In the genomic region with DNA sequence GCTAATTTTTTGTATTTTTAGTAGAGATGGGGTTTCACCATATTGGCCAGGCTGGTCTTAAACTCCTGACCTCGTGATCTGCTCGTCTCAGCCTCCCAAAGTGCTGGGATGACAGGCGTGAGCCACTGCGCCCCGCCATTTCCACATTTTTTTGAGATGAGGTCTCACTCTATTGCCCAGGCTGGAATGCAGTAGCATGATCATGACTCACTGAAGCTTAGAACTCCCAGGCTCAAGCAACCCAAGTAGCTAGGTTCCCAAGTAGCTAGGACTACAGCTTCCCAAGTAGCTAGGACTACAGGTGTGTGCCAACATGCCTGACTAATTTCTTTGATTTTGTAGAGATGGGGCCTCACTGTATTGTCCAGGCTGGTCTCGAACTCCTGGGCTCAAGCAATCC, we compare ENCODE assay signal across 8 cellular contexts. TPM values are rescaled to one million over a fixed set of nuclear protein-coding genes. Genes with fewer than 3 reads are reported as not detected.
A peak's percentile ranks its signal among the peaks of the same experiment; 100 is the strongest.
DNase-seq lines count a peak whose midpoint lies in the region; ATAC-seq and TF ChIP-seq lines count a peak whose summit lies in the region.
"Not testable (repeated sequence)": the region's sequence is repeated elsewhere in the genome, so short reads cannot be mapped to it uniquely, and the experiment has no call there.

No MANE protein-coding gene starts in this region.

- in situ Hi-C loops in Panc1 (cut with HindIII; ENCODE audit: low pct_unique_long_range_greater_than_20kb, low sequenced_read_pairs) = not testable (repeated sequence)

- peaks cover 29% of the 10 kb centered on the region for H3K4me1 Mint-ChIP-seq in Calu3 (ENCODE audit: low read depth, unreplicated experiment)
- peaks cover 15% of the 10 kb centered on the region for H3K4me1 Mint-ChIP-seq in WTC11

- not testable (repeated sequence) for H3K79me2 ChIP-seq in mesendoderm (ENCODE audit: control insufficient read depth, insufficient read depth, low read length)

- DNase-seq in Calu3 (peak; percentile 55), HFF-Myc (ENCODE audit: extremely low read depth, low read depth) (peak; percentile 93), Panc1 (ENCODE audit: low read depth, low spot score) (peak; percentile 86), dedifferentiated amniotic fluid mesenchymal stem cell (ENCODE audit: extremely low spot score) (peak; percentile 90), foreskin fibroblast (peak; percentile 93 to 95), mesendoderm (peak; percentile 85)
- DNase-seq in WTC11 (ENCODE audit: low spot score); upper lobe of right lung: not testable (repeated sequence)

- H3K27ac ChIP-seq in Panc1 (ENCODE audit: low read length); mesendoderm (ENCODE audit: low read depth, low read length); upper lobe of right lung: not testable (repeated sequence)

- intact Hi-C loops in Calu3 (cut with micrococcal nuclease; ENCODE audit: unreplicated experiment); Panc1 (cut with micrococcal nuclease; ENCODE audit: unreplicated experiment); upper lobe of right lung (cut with DNase I): not testable (repeated sequence)

- not testable (repeated sequence) for H3K36me3 Mint-ChIP-seq in Calu3 (ENCODE audit: insufficient read depth, unreplicated experiment); WTC11

- not testable (repeated sequence) for H3K4me3 ChIP-seq in HFF-Myc (replicated peaks; ENCODE audit: low read depth, low read length); Panc1 (ENCODE audit: low read depth in 2 of 2, low read length in 2 of 2); foreskin fibroblast (ENCODE audit: low read depth in 1 of 2, low read length in 2 of 2); mesendoderm (ENCODE audit: low read length); upper lobe of right lung

- not testable (repeated sequence) for H3K27me3 Mint-ChIP-seq in Calu3 (ENCODE audit: unreplicated experiment); WTC11 (ENCODE audit: low read depth)

- H3K27me3 ChIP-seq in Panc1 (ENCODE audit: control insufficient read depth, insufficient read depth, low read length); mesendoderm (ENCODE audit: insufficient read depth, low read length, poor library complexity); upper lobe of right lung: not testable (repeated sequence)

- not testable (repeated sequence) for H3K18ac ChIP-seq in mesendoderm (ENCODE audit: low read length)

- not testable (repeated sequence) for H3K79me1 ChIP-seq in mesendoderm (ENCODE audit: low read length)

- not testable (repeated sequence) for H3K9me3 Mint-ChIP-seq in Calu3 (ENCODE audit: low read depth, unreplicated experiment); WTC11

- BruUV-seq in Calu3 (replicated peaks; lab: Mats Ljungman, UMichigan); Panc1 (replicated peaks; lab: Mats Ljungman, UMichigan): not testable (repeated sequence)

- H3K36me3 ChIP-seq in Panc1 (ENCODE audit: control insufficient read depth, insufficient read depth, low read length); mesendoderm (ENCODE audit: control insufficient read depth, insufficient read depth, low read length); upper lobe of right lung: not testable (repeated sequence)

- H3K56ac ChIP-seq in mesendoderm (ENCODE audit: low read length) = not testable (repeated sequence)

- H4K5ac ChIP-seq in mesendoderm (ENCODE audit: low read length) = not testable (repeated sequence)

- H3K9ac ChIP-seq in mesendoderm (ENCODE audit: low read length) = not testable (repeated sequence)

- H3K9me3 ChIP-seq in Panc1 (ENCODE audit: control insufficient read depth, insufficient read depth, low read depth, low read length); upper lobe of right lung: not testable (repeated sequence)

- ATAC-seq in Panc1 = peak; percentile 82
- ATAC-seq in WTC11 = not testable (repeated sequence)
- peak; percentile 55 for ATAC-seq in upper lobe of right lung

- H3K4me1 ChIP-seq in Panc1 (ENCODE audit: control insufficient read depth, insufficient read depth, low read length); mesendoderm (ENCODE audit: control insufficient read depth, low read depth, low read length); upper lobe of right lung: not testable (repeated sequence)

- H4K8ac ChIP-seq in mesendoderm (ENCODE audit: low read depth, low read length) = not testable (repeated sequence)

- not testable (repeated sequence) for H3K27ac Mint-ChIP-seq in Calu3 (ENCODE audit: unreplicated experiment); WTC11

- CTCF ChIA-PET in Calu3 (lab: Charles Lee) = interaction anchor here (0.7 kb wide), 1 partner anchor 18 kb away, joined by 4 read pairs; no protein-coding TSS in a partner anchor
- CTCF ChIA-PET in Panc1 (lab: Charles Lee); WTC11 (lab: Charles Lee): not testable (repeated sequence)

- not testable (repeated sequence) for H2AK5ac ChIP-seq in mesendoderm (ENCODE audit: low read length)

- H2BK15ac ChIP-seq in mesendoderm (replicated peaks; ENCODE audit: low read depth) = not testable (repeated sequence)

- H2BK120ac ChIP-seq in mesendoderm (ENCODE audit: low read depth, low read length) = not testable (repeated sequence)

- not testable (repeated sequence) for H3K4ac ChIP-seq in mesendoderm (ENCODE audit: low read depth, low read length)

- not testable (repeated sequence) for TF ChIP-seq CTCF in Calu3 (IDR thresholded peaks at IDR 0.05; ENCODE audit: unreplicated experiment); HFF-Myc (IDR thresholded peaks at IDR 0.05; ENCODE audit: low read depth, low read length, missing control alignments); Panc1 (IDR thresholded peaks at IDR 0.05); WTC11 (IDR thresholded peaks at IDR 0.05); foreskin fibroblast (IDR thresholded peaks at IDR 0.05; ENCODE audit: low read depth, low read length); upper lobe of right lung (IDR thresholded peaks at IDR 0.05)

- POLR2A ChIA-PET in Panc1 (lab: Charles Lee); WTC11 (lab: Charles Lee): not testable (repeated sequence)

- H2BK5ac ChIP-seq in mesendoderm (ENCODE audit: low read length) = not testable (repeated sequence)

- H3K4me2 ChIP-seq in mesendoderm (ENCODE audit: low read length) = not testable (repeated sequence)

- no CpG with 5 or more reads among the region's 6 CpGs for WGBS in mesendoderm (ENCODE audit: extremely low coverage, insufficient coverage, low lambda C conversion rate)

- H3K4me3 Mint-ChIP-seq in Calu3 (ENCODE audit: low read depth, unreplicated experiment); WTC11: not testable (repeated sequence)

- not testable (repeated sequence) for H3K23ac ChIP-seq in mesendoderm (ENCODE audit: low read length)

TF ChIP-seq in WTC11, 78 proteins besides CTCF, POLR2A, EP300 and RAD21:
- peak; percentile 71; the same call in 1 of the 2 replicates for TF ChIP-seq ZNF121 (CRISPR knock-in tag; IDR thresholded peaks at IDR 0.05)

RNA-seq across cellular contexts. Expression of a gene that starts 3.7 kb away (rescaled TPM):
- total RNA-seq in Calu3 (2022) (5.4 and 9.4 TPM in 2 replicates), Panc1 (2021; ENCODE audit: unreplicated experiment) (23.3 TPM), WTC11 (2021) (1.8 to 9.3 TPM (median 3.3 TPM) in 3 replicates), upper lobe of right lung (0.84 TPM)
- 50.3 TPM for polyA plus RNA-seq in Panc1 (2012; ENCODE audit: insufficient read length)
- polyA plus RNA-seq in mesendoderm (2013, experiment 1 of 2) = 4.2 TPM
- polyA plus RNA-seq in mesendoderm (2013, experiment 2 of 2) = 4.2 TPM

RNA-seq across cellular contexts. Expression of a gene that starts 11.6 kb away (rescaled TPM):
- total RNA-seq in Calu3 (2022) (0.51 TPM in 1 of 2 replicates, not detected in the other), Panc1 (2021; ENCODE audit: unreplicated experiment) (1.6 TPM), WTC11 (2021) (18.1 to 27.9 TPM (median 24.4 TPM) in 3 replicates), upper lobe of right lung (1.1 TPM)
- polyA plus RNA-seq in Panc1 (2012; ENCODE audit: insufficient read length) = 2.3 TPM
- polyA plus RNA-seq in mesendoderm (2013, experiment 1 of 2) = 4.3 TPM
- polyA plus RNA-seq in mesendoderm (2013, experiment 2 of 2) = 4.4 TPM

RNA-seq across cellular contexts. Expression of a gene that starts 40.4 kb away (rescaled TPM):
- 43.6 and 51.7 TPM in 2 replicates for total RNA-seq in Calu3 (2022)
- total RNA-seq in Panc1 (2021; ENCODE audit: unreplicated experiment) = 27.4 TPM
- 17.9 TPM for polyA plus RNA-seq in Panc1 (2012; ENCODE audit: insufficient read length)
- total RNA-seq in WTC11 (2021) = 60.9 to 79.2 TPM (median 62.1 TPM) in 3 replicates
- polyA plus RNA-seq in mesendoderm (2013, experiment 1 of 2) = 18.1 TPM
- polyA plus RNA-seq in mesendoderm (2013, experiment 2 of 2) = 18.4 TPM
- 25.6 TPM for total RNA-seq in upper lobe of right lung
